Comparison of ENCODE assay signal across 22 cellular contexts in the genomic region with DNA sequence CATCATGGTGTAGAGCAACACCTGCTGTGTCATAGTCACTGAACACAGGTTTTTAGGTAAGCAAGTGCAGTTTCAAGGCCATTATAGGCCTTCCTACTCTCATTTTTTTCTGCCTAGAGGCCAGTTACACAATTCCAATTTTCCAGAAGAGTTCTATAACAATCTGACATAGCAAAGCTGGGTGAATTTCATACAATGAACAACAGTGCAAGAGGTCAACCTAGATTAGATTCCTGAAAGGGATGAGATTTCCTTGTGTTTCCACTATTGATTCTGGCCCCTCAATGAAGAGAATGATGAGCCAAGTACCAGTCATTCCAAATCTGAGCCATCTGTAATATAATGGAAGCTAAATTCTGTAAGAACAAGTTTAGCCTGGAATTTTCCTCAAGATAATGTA. TPM values are rescaled to one million over a fixed set of nuclear protein-coding genes. Genes with fewer than 3 reads are reported as not detected.
DNase-seq lines count a peak whose midpoint lies in the region; ATAC-seq and TF ChIP-seq lines count a peak whose summit lies in the region.
"Had no signal": no experiment of that assay in that cellular context is flagged by ENCODE, and none has a peak within 500 bp of the region (broad histone marks: within the 10 kb centered on the region; RNA-seq: fewer than 3 reads in every experiment).

No MANE protein-coding gene starts in this region.

- H3K9me3 Mint-ChIP-seq in CD4-positive, CD25-positive, alpha-beta regulatory T cell = peaks cover 0 to 1% (median 0%) of the 10 kb centered on the region in 7 donors
- peaks cover 0 to 3% (median 0%) of the 10 kb centered on the region in 6 donors for H3K9me3 Mint-ChIP-seq in immature natural killer cell
- H3K9me3 Mint-ChIP-seq: CD14-positive monocyte; stimulated activated effector memory CD8-positive, alpha-beta T cell treated with anti-CD3 and anti-CD28 coated beads, Interleukin-12 subunit alpha, Interleukin-12 subunit beta, amount 100 ng/mL, for 72 hours had no signal

- no peak for TF ChIP-seq CTCF in parathyroid adenoma (IDR thresholded peaks at IDR 0.05)
- no peak for TF ChIP-seq CTCF in dorsolateral prefrontal cortex (IDR thresholded peaks at IDR 0.05 in 54 of 56, conservative IDR thresholded peaks at IDR 0.05 in 2 of 56; ENCODE audit: low read depth in 1 of 56, partially characterized antibody in 56 of 56)

- no peak overlapping the region for H3K27ac ChIP-seq in CD4-positive, CD25-positive, alpha-beta regulatory T cell (ENCODE audit: insufficient read depth, low read length, poor library complexity, severe bottlenecking)
- H3K27ac ChIP-seq in SJCRH30 (peak overlapping the region; percentile 86), parathyroid adenoma (peak overlapping the region; percentile 31), dorsolateral prefrontal cortex (no peak overlapping the region)
- H3K27ac ChIP-seq: colonic mucosa, Peyer's patch, suprapubic skin, vagina, VCaP had no signal

- no peak for DNase-seq in CD4-positive, CD25-positive, alpha-beta regulatory T cell
- DNase-seq in SJCRH30 (no peak), immature natural killer cell (no peak), KG1 (lab: John Stamatoyannopoulos, UW) (no peak), dorsolateral prefrontal cortex (no peak), T-helper 1 cell (no peak)
- DNase-seq in stimulated activated CD4-positive, alpha-beta T cell treated with anti-CD3 and anti-CD28 coated beads, Interleukin-2, amount 100 ng/mL, for 24 hours = no peak
- DNase-seq: activated CD4-positive, alpha-beta T cell treated with anti-CD3 and anti-CD28 coated beads, Interleukin-2, amount 50 U/mL, for 1 hour; colonic mucosa; GOT3; NCI-H2081; NCI-H345; Peyer's patch; stimulated activated CD4-positive, alpha-beta T cell treated with anti-CD3 and anti-CD28 coated beads, Interleukin-1b, Interleukin-23, amount 100 ng/mL, for 48 hours had no signal

- H3K4me2 ChIP-seq in parathyroid adenoma (ENCODE audit: low read length) = no peak overlapping the region

- no peaks in the 10 kb centered on the region for H3K27me3 ChIP-seq in CD4-positive, CD25-positive, alpha-beta regulatory T cell (ENCODE audit: control insufficient read depth, insufficient read depth, low read length)
- H3K27me3 ChIP-seq in SJCRH30 = no peaks in the 10 kb centered on the region
- no peaks in the 10 kb centered on the region for H3K27me3 ChIP-seq in parathyroid adenoma (ENCODE audit: control insufficient read depth, insufficient read depth, low read length)
- peaks cover 0 to 3% (median 0%) of the 10 kb centered on the region in 45 donors for H3K27me3 ChIP-seq in dorsolateral prefrontal cortex
- H3K27me3 ChIP-seq: colonic mucosa, Peyer's patch, suprapubic skin, vagina had no signal

- peaks cover 8 to 16% (median 12%) of the 10 kb centered on the region in 4 donors for H3K4me1 Mint-ChIP-seq in CD4-positive, CD25-positive, alpha-beta regulatory T cell
- peaks cover 23 to 31% of the 10 kb centered on the region in 2 donors for H3K4me1 Mint-ChIP-seq in immature natural killer cell

- H3K27me3 Mint-ChIP-seq in CD4-positive, CD25-positive, alpha-beta regulatory T cell = no peaks in the 10 kb centered on the region
- H3K27me3 Mint-ChIP-seq in immature natural killer cell (ENCODE audit: low read depth in 3 of 3) = peaks cover 14 to 28% (median 15%) of the 10 kb centered on the region in 3 donors

- no peaks in the 10 kb centered on the region for H3K79me2 ChIP-seq in parathyroid adenoma

- H3K36me3 Mint-ChIP-seq in CD4-positive, CD25-positive, alpha-beta regulatory T cell = no peaks in the 10 kb centered on the region
- peaks cover 0 to 4% (median 0%) of the 10 kb centered on the region in 3 donors for H3K36me3 Mint-ChIP-seq in immature natural killer cell
- H3K36me3 Mint-ChIP-seq: CD14-positive monocyte had no signal

- ATAC-seq in CD4-positive, CD25-positive, alpha-beta regulatory T cell (ENCODE audit: low read depth in 2 of 2) = no peak
- ATAC-seq: stimulated activated effector memory CD8-positive, alpha-beta T cell treated with anti-CD3 and anti-CD28 coated beads, Interleukin-12 subunit alpha, Interleukin-12 subunit beta, amount 100 ng/mL, for 72 hours had no signal

- H3K4me3 ChIP-seq in CD4-positive, CD25-positive, alpha-beta regulatory T cell (ENCODE audit: low read depth, low read length) = no peak overlapping the region
- no peak overlapping the region for H3K4me3 ChIP-seq in SJCRH30
- no peak overlapping the region for H3K4me3 ChIP-seq in parathyroid adenoma (ENCODE audit: low read depth, low read length)
- H3K4me3 ChIP-seq in dorsolateral prefrontal cortex = no peak overlapping the region
- H3K4me3 ChIP-seq: colonic mucosa, Peyer's patch, suprapubic skin, vagina had no signal

- H3K9me3 ChIP-seq in CD4-positive, CD25-positive, alpha-beta regulatory T cell (ENCODE audit: control insufficient read depth in 2 of 2, low read length in 2 of 2) = no peaks in the 10 kb centered on the region
- H3K9me3 ChIP-seq in SJCRH30 (replicated peaks) (no peaks in the 10 kb centered on the region), parathyroid adenoma (ENCODE audit: control insufficient read depth, low read length) (no peaks in the 10 kb centered on the region)
- H3K9me3 ChIP-seq: colonic mucosa, Peyer's patch, suprapubic skin, vagina had no signal

- H3K4me3 Mint-ChIP-seq in CD4-positive, CD25-positive, alpha-beta regulatory T cell = no peak overlapping the region
- peak overlapping the region in 3 of 5 donors; percentile 30 to 76 (median 75) for H3K4me3 Mint-ChIP-seq in immature natural killer cell
- H3K4me3 Mint-ChIP-seq: CD14-positive monocyte; stimulated activated effector memory CD8-positive, alpha-beta T cell treated with anti-CD3 and anti-CD28 coated beads, Interleukin-12 subunit alpha, Interleukin-12 subunit beta, amount 100 ng/mL, for 72 hours had no signal

- H3K27ac Mint-ChIP-seq in CD4-positive, CD25-positive, alpha-beta regulatory T cell = peak overlapping the region in 2 of 3 donors; percentile 3 to 79
- peak overlapping the region in 1 of 6 donors; percentile 67 for H3K27ac Mint-ChIP-seq in immature natural killer cell
- H3K27ac Mint-ChIP-seq: stimulated activated effector memory CD8-positive, alpha-beta T cell treated with anti-CD3 and anti-CD28 coated beads, Interleukin-12 subunit alpha, Interleukin-12 subunit beta, amount 100 ng/mL, for 72 hours had no signal

- no peaks in the 10 kb centered on the region for H3K4me1 ChIP-seq in CD4-positive, CD25-positive, alpha-beta regulatory T cell (ENCODE audit: control insufficient read depth, insufficient read depth, low read length, poor library complexity, severe bottlenecking)
- H3K4me1 ChIP-seq in SJCRH30 = peaks cover 69% of the 10 kb centered on the region
- peaks cover 7% of the 10 kb centered on the region for H3K4me1 ChIP-seq in parathyroid adenoma
- H3K4me1 ChIP-seq: colonic mucosa, vagina had no signal

- no peaks in the 10 kb centered on the region for H3K36me3 ChIP-seq in CD4-positive, CD25-positive, alpha-beta regulatory T cell (ENCODE audit: control insufficient read depth, insufficient read depth, low read length)
- H3K36me3 ChIP-seq in SJCRH30 = no peaks in the 10 kb centered on the region
- H3K36me3 ChIP-seq in parathyroid adenoma (ENCODE audit: control insufficient read depth, insufficient read depth, low read length) = no peaks in the 10 kb centered on the region
- H3K36me3 ChIP-seq: colonic mucosa, Peyer's patch, suprapubic skin, vagina had no signal

- intact Hi-C loops in dorsolateral prefrontal cortex (cut with DNase I) = no loop called here

- H3K9ac ChIP-seq in parathyroid adenoma = no peak overlapping the region

- H2AFZ ChIP-seq in parathyroid adenoma = peak overlapping the region; percentile 19

RNA-seq across cellular contexts. Expression of a gene that starts 15.3 kb away (rescaled TPM):
- 235 TPM for total RNA-seq in CD4-positive, CD25-positive, alpha-beta regulatory T cell
- 100 to 1,000 TPM in 3 of 4 donors, 10 to 100 TPM in 1; 92.6 to 184 (median 130) TPM for polyA plus RNA-seq in CD4-positive, CD25-positive, alpha-beta regulatory T cell
- total RNA-seq in SJCRH30 (2014; rRNA removed; shearing (Covaris generic)) = 0.18 and 0.24 TPM in 2 replicates
- under 1 TPM; 0.04 to 0.37 (median 0.13) TPM for polyA plus RNA-seq in immature natural killer cell
- 1 to 10 TPM in 3 of 120 experiments, under 1 TPM in 40, not detected in 77; 0.10 to 1.9 (median 0.29) TPM for total RNA-seq in dorsolateral prefrontal cortex
- total RNA-seq: osteoblast had no signal
- polyA plus RNA-seq: AG04450 had no signal

Comparison
In these comparisons a context has a peak if more than half of its experiments do, and no peak if none do; other contexts are left out.
1. H3K27ac ChIP-seq: peak in SJCRH30 (single experiment) and parathyroid adenoma (single experiment); none in CD4-positive, CD25-positive, alpha-beta regulatory T cell (single experiment) and dorsolateral prefrontal cortex (0 of 59).
2. H3K4me3 Mint-ChIP-seq: peak in immature natural killer cell (3 of 5); none in CD4-positive, CD25-positive, alpha-beta regulatory T cell (0 of 4).
3. RNA of a gene that starts 15.3 kb away (total RNA-seq): 235 TPM in CD4-positive, CD25-positive, alpha-beta regulatory T cell (single experiment); 0.18 to 0.24 TPM in SJCRH30 and 0.10 to 1.9 TPM in dorsolateral prefrontal cortex; every median in the first group is over 10 times any median in the second.